Comparison of ENCODE assay signal across 23 cellular contexts in the genomic region with DNA sequence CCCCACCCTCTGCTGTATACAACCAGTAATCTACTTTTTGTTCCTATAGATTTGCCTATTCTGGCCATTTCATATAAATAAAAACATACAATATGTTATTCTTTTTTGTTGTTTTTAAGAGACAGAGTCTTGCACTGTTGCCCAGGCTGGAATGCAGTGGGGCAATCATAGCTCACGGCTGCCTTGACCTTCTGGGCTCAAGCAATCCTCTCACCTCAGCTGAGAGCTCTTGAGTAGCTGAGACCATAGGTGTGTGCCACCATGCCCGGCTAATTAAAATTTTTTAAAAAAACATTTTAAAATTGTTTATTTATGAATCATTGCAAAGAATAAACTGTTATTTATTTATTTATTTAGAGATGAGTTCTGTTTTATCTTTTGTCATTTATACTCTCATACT. TPM values are rescaled to one million over a fixed set of nuclear protein-coding genes. Genes with fewer than 3 reads are reported as not detected.
DNase-seq lines count a peak whose midpoint lies in the region; ATAC-seq and TF ChIP-seq lines count a peak whose summit lies in the region.
"Had no signal": no experiment of that assay in that cellular context is flagged by ENCODE, and none has a peak within 500 bp of the region (broad histone marks: within the 10 kb centered on the region; RNA-seq: fewer than 3 reads in every experiment).

No MANE protein-coding gene starts in this region.

- peaks cover 8% of the 10 kb centered on the region for H3K36me3 Mint-ChIP-seq in T-cell

- POLR2A ChIA-PET in T-cell (lab: Charles Lee) = no interaction called here

- H3K9ac ChIP-seq in parathyroid adenoma = no peak overlapping the region
- H3K9ac ChIP-seq: BLaER1 had no signal

- no peak overlapping the region for H3K4me3 ChIP-seq in left lung
- H3K4me3 ChIP-seq in parathyroid adenoma (ENCODE audit: low read depth, low read length) = no peak overlapping the region
- H3K4me3 ChIP-seq: BLaER1, GM12878 had no signal

- H3K9me3 ChIP-seq in left lung = no peaks in the 10 kb centered on the region
- no peaks in the 10 kb centered on the region for H3K9me3 ChIP-seq in parathyroid adenoma (ENCODE audit: control insufficient read depth, low read length)
- H3K9me3 ChIP-seq: BE2C, BLaER1 had no signal

- H3K27me3 Mint-ChIP-seq in T-cell = no peaks in the 10 kb centered on the region
- H3K27me3 Mint-ChIP-seq: CD4-positive, alpha-beta memory T cell; CD4-positive, CD25-positive, alpha-beta regulatory T cell; CD8-positive, alpha-beta memory T cell had no signal

- no peak overlapping the region for H3K27ac Mint-ChIP-seq in T-cell
- H3K27ac Mint-ChIP-seq: CD4-positive, CD25-positive, alpha-beta regulatory T cell; CD8-positive, alpha-beta memory T cell had no signal

- CTCF ChIA-PET in T-cell (lab: Charles Lee) = no interaction called here

- H3K4me2 ChIP-seq in parathyroid adenoma (ENCODE audit: low read length) = no peak overlapping the region
- H3K4me2 ChIP-seq: BLaER1 had no signal

- no peak overlapping the region for H3K4me3 Mint-ChIP-seq in T-cell
- H3K4me3 Mint-ChIP-seq: CD14-positive monocyte; CD4-positive, alpha-beta memory T cell; CD4-positive, CD25-positive, alpha-beta regulatory T cell; CD8-positive, alpha-beta memory T cell had no signal

- H3K4me1 Mint-ChIP-seq in T-cell = no peaks in the 10 kb centered on the region
- H3K4me1 Mint-ChIP-seq: CD4-positive, alpha-beta memory T cell; CD8-positive, alpha-beta memory T cell had no signal

- H3K27me3 ChIP-seq in left lung (no peaks in the 10 kb centered on the region), parathyroid adenoma (ENCODE audit: control insufficient read depth, insufficient read depth, low read length) (no peaks in the 10 kb centered on the region)
- H3K27me3 ChIP-seq: BE2C, BLaER1 had no signal

- intact Hi-C loops in left lung (cut with DNase I) (no loop called here), sciatic nerve (cut with DNase I) (no loop called here)

- no peaks in the 10 kb centered on the region for H3K79me2 ChIP-seq in parathyroid adenoma

- H3K27ac ChIP-seq in left lung = no peak overlapping the region
- peak overlapping the region; percentile 90 for H3K27ac ChIP-seq in parathyroid adenoma
- H3K27ac ChIP-seq: BLaER1 had no signal

- TF ChIP-seq CTCF in left lung (IDR thresholded peaks at IDR 0.05) (no peak), parathyroid adenoma (IDR thresholded peaks at IDR 0.05) (no peak)

- DNase-seq in left lung (no peak), T-cell (no peak), sciatic nerve (ENCODE audit: low spot score) (no peak)
- no peak for DNase-seq in stimulated activated CD4-positive, alpha-beta T cell treated with anti-CD3 and anti-CD28 coated beads, Interleukin-1b, Interleukin-23, amount 100 ng/mL, for 48 hours
- DNase-seq: 8988T; ACHN; BE2C; C1 segment of cervical spinal cord; CD4-positive, alpha-beta memory T cell; CD4-positive, CD25-positive, alpha-beta regulatory T cell; CD8-positive, alpha-beta memory T cell; COR-L47; DMS 273 treated with DMSO at 0.1 percent for 48 hours; DMS153; DMS53; DMS79; DND-41; EL; GDM1 had no signal

- peak; percentile 52 for ATAC-seq in left lung
- ATAC-seq in T-cell (replicated peaks in 1 of 4) = no peak
- no peak for ATAC-seq in sciatic nerve
- ATAC-seq: GM12878 had no signal

- no peaks in the 10 kb centered on the region for H3K9me3 Mint-ChIP-seq in T-cell
- H3K9me3 Mint-ChIP-seq: CD4-positive, alpha-beta memory T cell; CD4-positive, CD25-positive, alpha-beta regulatory T cell; CD8-positive, alpha-beta memory T cell had no signal

- H2AFZ ChIP-seq in parathyroid adenoma = no peak overlapping the region

- H3K4me1 ChIP-seq in left lung (no peaks in the 10 kb centered on the region), parathyroid adenoma (peaks cover 33% of the 10 kb centered on the region)
- H3K4me1 ChIP-seq: BE2C, BLaER1 had no signal

- H3K36me3 ChIP-seq in left lung = peaks cover 0 to 14% of the 10 kb centered on the region in 2 donors
- H3K36me3 ChIP-seq in parathyroid adenoma (ENCODE audit: control insufficient read depth, insufficient read depth, low read length) = no peaks in the 10 kb centered on the region

RNA-seq across cellular contexts. Expression of gene PTGR2, which starts 11.6 kb away (rescaled TPM):
- total RNA-seq in left lung = 1 to 10 TPM; 9.9 to 10.0 TPM
- total RNA-seq in T-cell = 1 to 10 TPM; 1.3 to 3.5 (median 2.9) TPM
- 17.1 TPM for total RNA-seq in sciatic nerve

RNA-seq across cellular contexts. Expression of gene ZNF410, which starts 23.4 kb away (rescaled TPM):
- total RNA-seq in left lung (10 to 100 TPM; 38.7 to 41.6 TPM), T-cell (10 to 100 TPM; 39.5 to 77.3 (median 40.3) TPM), sciatic nerve (46.6 TPM)
